In the genomic region with DNA sequence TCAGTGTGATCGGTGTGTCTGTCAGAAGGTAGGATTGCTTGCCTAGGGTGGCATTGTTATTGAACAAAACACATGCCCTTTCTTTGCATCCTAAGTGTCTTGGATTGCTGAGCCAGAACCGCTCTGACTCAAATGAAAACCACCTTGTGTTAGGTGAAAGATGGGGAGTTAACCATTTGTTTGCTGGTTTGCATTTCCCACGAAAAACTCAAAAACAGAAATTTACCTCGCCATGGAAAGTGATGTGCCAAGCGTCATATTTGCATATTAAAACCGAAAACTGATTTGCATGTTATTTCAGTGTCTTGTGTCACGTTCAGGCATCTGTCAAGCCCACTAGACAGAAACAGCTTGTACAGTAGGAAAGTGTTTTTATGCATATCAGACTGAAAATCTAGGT, we compare ENCODE assay signal across 10 cellular contexts.
DNase-seq lines count a peak whose midpoint lies in the region; ATAC-seq and TF ChIP-seq lines count a peak whose summit lies in the region.
"Had no signal": no experiment of that assay in that cellular context is flagged by ENCODE, and none has a peak within 500 bp of the region (broad histone marks: within the 10 kb centered on the region; RNA-seq: fewer than 3 reads in every experiment).

No MANE protein-coding gene starts in this region.

- H3K27ac Mint-ChIP-seq in natural killer cell treated with Interleukin-12 subunit alpha and Interleukin-12 subunit beta and Interleukin-15 and Interleukin-18, amount 100 ng/mL, for 72 hours: no peak overlapping the region
- H3K27ac Mint-ChIP-seq in natural killer cell: no peak overlapping the region
- H3K27ac Mint-ChIP-seq in stimulated activated naive B cell treated with anti-CD40 and anti-IgM and Interleukin-4, amounts not matched to agents 10 μg/mL and 1 μg/mL and 100 μg/mL, for 72 hours: no peak overlapping the region

- no peaks in the 10 kb centered on the region for H3K4me1 ChIP-seq in A673 (ENCODE audit: insufficient read depth, low read length, poor library complexity, severe bottlenecking)

- CTCF ChIA-PET in A673 (lab: Charles Lee): no interaction called here

- peak overlapping the region; percentile 7 for H3K4me3 Mint-ChIP-seq in natural killer cell treated with Interleukin-12 subunit alpha and Interleukin-12 subunit beta and Interleukin-15 and Interleukin-18, amount 100 ng/mL, for 72 hours
- H3K4me3 Mint-ChIP-seq in natural killer cell: no peak overlapping the region
- H3K4me3 Mint-ChIP-seq in stimulated activated naive B cell treated with anti-CD40 and anti-IgM and Interleukin-4, amounts not matched to agents 10 μg/mL and 1 μg/mL and 100 μg/mL, for 72 hours: no peak overlapping the region

- H3K27me3 ChIP-seq in A673 (replicated peaks; ENCODE audit: insufficient read depth, low read depth, low read length, poor library complexity): no peaks in the 10 kb centered on the region

- peak; percentile 60 to 73 for ATAC-seq in natural killer cell treated with Interleukin-12 subunit alpha and Interleukin-12 subunit beta and Interleukin-15 and Interleukin-18, amount 100 ng/mL, for 72 hours
- ATAC-seq in natural killer cell: no peak
- peak; percentile 80 for ATAC-seq in HG02678 (IDR thresholded peaks at IDR 0.05; ENCODE audit: unreplicated experiment)
- peak; percentile 68 to 76 for ATAC-seq in stimulated activated naive B cell treated with anti-CD40 and anti-IgM and Interleukin-4, amounts not matched to agents 10 μg/mL and 1 μg/mL and 100 μg/mL, for 72 hours (replicated peaks)
- no peak for ATAC-seq in SK-N-SH treated with all-trans-retinoic acid at 6 μM for 48 hours

- POLR2A ChIA-PET in A673 (lab: Charles Lee; ENCODE audit: low non-redundant PET): no interaction called here

- BruUV-seq in A673 (replicated peaks; lab: Mats Ljungman, UMichigan): no TSS peak

- H3K36me3 ChIP-seq in A673 (ENCODE audit: insufficient read depth, low read length, poor library complexity, severe bottlenecking): no peaks in the 10 kb centered on the region

- H3K4me1 Mint-ChIP-seq in natural killer cell treated with Interleukin-12 subunit alpha and Interleukin-12 subunit beta and Interleukin-15 and Interleukin-18, amount 100 ng/mL, for 72 hours (ENCODE audit: low read depth in 2 of 2): peaks cover 38 to 43% of the 10 kb centered on the region in 2 donors
- H3K4me1 Mint-ChIP-seq in natural killer cell: peaks cover 18 to 21% of the 10 kb centered on the region in 2 donors
- H3K4me1 Mint-ChIP-seq in stimulated activated naive B cell treated with anti-CD40 and anti-IgM and Interleukin-4, amounts not matched to agents 10 μg/mL and 1 μg/mL and 100 μg/mL, for 72 hours: peaks cover 34 to 52% of the 10 kb centered on the region in 2 donors

- TF ChIP-seq CTCF in natural killer cell (IDR thresholded peaks at IDR 0.05) (no peak), A673 (conservative IDR thresholded peaks at IDR 0.05; ENCODE audit: low read depth, low read length) (no peak)

- peaks cover 1% of the 10 kb centered on the region for H3K36me3 Mint-ChIP-seq in natural killer cell treated with Interleukin-12 subunit alpha and Interleukin-12 subunit beta and Interleukin-15 and Interleukin-18, amount 100 ng/mL, for 72 hours
- H3K36me3 Mint-ChIP-seq in natural killer cell: no peaks in the 10 kb centered on the region
- H3K36me3 Mint-ChIP-seq in stimulated activated naive B cell treated with anti-CD40 and anti-IgM and Interleukin-4, amounts not matched to agents 10 μg/mL and 1 μg/mL and 100 μg/mL, for 72 hours: peaks cover 3 to 5% of the 10 kb centered on the region in 2 donors

- H3K9me3 ChIP-seq in A673 (ENCODE audit: low read depth, low read length, poor library complexity, severe bottlenecking): no peaks in the 10 kb centered on the region

- no peak overlapping the region for H3K27ac ChIP-seq in A673 (ENCODE audit: low read depth, low read length, poor library complexity, severe bottlenecking)

- no peaks in the 10 kb centered on the region for H3K27me3 Mint-ChIP-seq in natural killer cell treated with Interleukin-12 subunit alpha and Interleukin-12 subunit beta and Interleukin-15 and Interleukin-18, amount 100 ng/mL, for 72 hours
- H3K27me3 Mint-ChIP-seq in natural killer cell (ENCODE audit: low read depth in 2 of 2): no peaks in the 10 kb centered on the region
- H3K27me3 Mint-ChIP-seq in stimulated activated naive B cell treated with anti-CD40 and anti-IgM and Interleukin-4, amounts not matched to agents 10 μg/mL and 1 μg/mL and 100 μg/mL, for 72 hours: no peaks in the 10 kb centered on the region

- DNase-seq in natural killer cell treated with Interleukin-12 subunit alpha and Interleukin-12 subunit beta and Interleukin-15 and Interleukin-18, amount 100 ng/mL, for 72 hours (ENCODE audit: low spot score): no peak
- no peak for DNase-seq in natural killer cell
- peak; percentile 75 to 77 for DNase-seq in NCI-H526 (lab: John Stamatoyannopoulos, UW)
- DNase-seq in stimulated activated naive B cell treated with anti-CD40 and anti-IgM and Interleukin-4, amounts not matched to agents 10 μg/mL and 1 μg/mL and 100 μg/mL, for 72 hours: peak; percentile 41
- no peak for DNase-seq in nucleus accumbens (lab: John Stamatoyannopoulos, UW)
- DNase-seq in A673 (ENCODE audit: low spot score): no peak
- DNase-seq: C1 segment of cervical spinal cord had no signal

- H3K9me3 Mint-ChIP-seq in natural killer cell treated with Interleukin-12 subunit alpha and Interleukin-12 subunit beta and Interleukin-15 and Interleukin-18, amount 100 ng/mL, for 72 hours: no peaks in the 10 kb centered on the region
- H3K9me3 Mint-ChIP-seq in natural killer cell: no peaks in the 10 kb centered on the region
- H3K9me3 Mint-ChIP-seq in stimulated activated naive B cell treated with anti-CD40 and anti-IgM and Interleukin-4, amounts not matched to agents 10 μg/mL and 1 μg/mL and 100 μg/mL, for 72 hours: no peaks in the 10 kb centered on the region

- intact Hi-C loops in natural killer cell (cut with micrococcal nuclease) (no loop called here), A673 (cut with micrococcal nuclease; ENCODE audit: unreplicated experiment) (no loop called here)

- no peak overlapping the region for H3K4me3 ChIP-seq in A673 (ENCODE audit: low read depth, low read length, poor library complexity, severe bottlenecking)
- H3K4me3 ChIP-seq: lung had no signal

TF ChIP-seq in SK-N-SH treated with all-trans-retinoic acid at 6 μM for 48 hours, 23 proteins besides CTCF, POLR2A, EP300 and RAD21:
- no peak for TF ChIP-seq ZNF70 (CRISPR knock-in tag; IDR thresholded peaks at IDR 0.05)
- no peak for TF ChIP-seq RARB (CRISPR knock-in tag; IDR thresholded peaks at IDR 0.05)
- TF ChIP-seq GLIS3 (CRISPR knock-in tag; IDR thresholded peaks at IDR 0.05): no peak
- no peak for TF ChIP-seq ISL1 (CRISPR knock-in tag; IDR thresholded peaks at IDR 0.05)
TF ChIP-seq in SK-N-SH treated with all-trans-retinoic acid at 6 μM for 48 hours: peak in this region for 0.

Comparison
In these comparisons a context has a peak if more than half of its experiments do, and no peak if none do; other contexts are left out.
1. ATAC-seq: peak in natural killer cell treated with Interleukin-12 subunit alpha and Interleukin-12 subunit beta and Interleukin-15 and Interleukin-18, amount 100 ng/mL, for 72 hours (2 of 2), HG02678 (single experiment) and stimulated activated naive B cell treated with anti-CD40 and anti-IgM and Interleukin-4, amounts not matched to agents 10 μg/mL and 1 μg/mL and 100 μg/mL, for 72 hours (2 of 2); none in natural killer cell (0 of 3) and SK-N-SH treated with all-trans-retinoic acid at 6 μM for 48 hours (single experiment).
2. DNase-seq: peak in NCI-H526 (2 of 2) and stimulated activated naive B cell treated with anti-CD40 and anti-IgM and Interleukin-4, amounts not matched to agents 10 μg/mL and 1 μg/mL and 100 μg/mL, for 72 hours (single experiment); none in natural killer cell treated with Interleukin-12 subunit alpha and Interleukin-12 subunit beta and Interleukin-15 and Interleukin-18, amount 100 ng/mL, for 72 hours (single experiment), natural killer cell (single experiment), nucleus accumbens (0 of 56) and A673 (single experiment).